ENCODE assay signal across 16 cellular contexts in the genomic region with DNA sequence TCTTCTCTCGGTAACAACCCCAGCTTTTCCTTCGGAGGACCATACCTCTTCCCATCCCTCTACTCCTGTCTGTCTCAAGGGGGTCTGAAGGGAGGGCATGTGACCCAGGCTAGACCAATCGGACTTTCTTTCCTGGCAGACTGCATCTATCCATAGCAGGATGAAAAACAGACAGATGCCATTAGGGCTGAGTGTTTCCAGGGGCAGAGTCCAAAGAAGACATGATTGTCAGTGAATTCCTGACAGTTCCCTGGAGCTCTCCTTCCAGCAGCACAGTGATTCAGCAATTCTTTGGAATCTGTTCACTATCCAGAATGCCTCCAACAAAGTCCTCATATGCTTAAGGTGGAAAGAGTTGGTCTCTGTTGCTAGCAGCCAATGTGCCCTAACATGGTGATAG.
DNase-seq lines count a peak whose midpoint lies in the region; ATAC-seq and TF ChIP-seq lines count a peak whose summit lies in the region.
"Had no signal": no experiment of that assay in that cellular context is flagged by ENCODE, and none has a peak within 500 bp of the region (broad histone marks: within the 10 kb centered on the region; RNA-seq: fewer than 3 reads in every experiment).

No MANE protein-coding gene starts in this region.

- H3K4me3 ChIP-seq in cardiac fibroblast (replicated peaks in 1 of 2; ENCODE audit: low read depth in 2 of 2, low read length in 2 of 2) (no peak overlapping the region), subcutaneous abdominal adipose tissue (ENCODE audit: low read depth in 1 of 5, low read length in 5 of 5) (peak overlapping the region in 1 of 5 donors; percentile 13), A673 (ENCODE audit: low read depth, low read length, poor library complexity, severe bottlenecking) (no peak overlapping the region)

- H3K36me3 ChIP-seq in subcutaneous abdominal adipose tissue (ENCODE audit: control insufficient read depth in 5 of 5, insufficient read depth in 5 of 5, low read length in 5 of 5) (no peaks in the 10 kb centered on the region), A673 (ENCODE audit: insufficient read depth, low read length, poor library complexity, severe bottlenecking) (no peaks in the 10 kb centered on the region)

- H3K9ac ChIP-seq in subcutaneous abdominal adipose tissue (ENCODE audit: low read length in 5 of 5): no peak overlapping the region
- H3K9ac ChIP-seq: parathyroid adenoma had no signal

- H3K4me1 ChIP-seq in subcutaneous abdominal adipose tissue (ENCODE audit: control insufficient read depth in 5 of 5, insufficient read depth in 5 of 5, low read length in 5 of 5): peaks cover 0 to 20% (median 14%) of the 10 kb centered on the region in 5 donors
- no peaks in the 10 kb centered on the region for H3K4me1 ChIP-seq in A673 (ENCODE audit: insufficient read depth, low read length, poor library complexity, severe bottlenecking)

- POLR2A ChIA-PET in A673 (lab: Charles Lee; ENCODE audit: low non-redundant PET): no interaction called here

- H3K27me3 ChIP-seq in subcutaneous abdominal adipose tissue (ENCODE audit: control insufficient read depth in 5 of 5, insufficient read depth in 4 of 5, low read length in 5 of 5) (no peaks in the 10 kb centered on the region), A673 (replicated peaks; ENCODE audit: insufficient read depth, low read depth, low read length, poor library complexity) (peaks cover 17% of the 10 kb centered on the region)

- CTCF ChIA-PET in A673 (lab: Charles Lee): no interaction called here

- H3K9me3 ChIP-seq in subcutaneous abdominal adipose tissue (ENCODE audit: control insufficient read depth in 5 of 5, low read length in 5 of 5) (no peaks in the 10 kb centered on the region), A673 (ENCODE audit: low read depth, low read length, poor library complexity, severe bottlenecking) (no peaks in the 10 kb centered on the region)

- no TSS peak for BruUV-seq in A673 (replicated peaks; lab: Mats Ljungman, UMichigan)

- TF ChIP-seq CTCF in cardiac fibroblast (IDR thresholded peaks at IDR 0.05; ENCODE audit: low read depth, low read length) (no peak), A673 (conservative IDR thresholded peaks at IDR 0.05; ENCODE audit: low read depth, low read length) (no peak)

- H3K27ac ChIP-seq in subcutaneous abdominal adipose tissue (ENCODE audit: low read depth, low read length): peak overlapping the region; percentile 0
- no peak overlapping the region for H3K27ac ChIP-seq in A673 (ENCODE audit: low read depth, low read length, poor library complexity, severe bottlenecking)
- H3K27ac ChIP-seq: 22Rv1, parathyroid adenoma had no signal

- ATAC-seq in GM21360 (IDR thresholded peaks at IDR 0.05; ENCODE audit: unreplicated experiment): no peak

- intact Hi-C loops in A673 (cut with micrococcal nuclease; ENCODE audit: unreplicated experiment): no loop called here

- DNase-seq in DMS53 (lab: John Stamatoyannopoulos, UW) (peak; percentile 1), DMS53 treated with DMSO at 0.1 percent for 48 hours (lab: John Stamatoyannopoulos, UW; ENCODE audit: unreplicated experiment) (no peak), cardiac fibroblast (ENCODE audit: low read depth in 2 of 2) (peak; percentile 33 to 49), kidney tubule cell (ENCODE audit: low spot score) (peak; percentile 38), SHP77 treated with DMSO at 0.1 percent for 48 hours (lab: John Stamatoyannopoulos, UW) (no peak), A673 (ENCODE audit: low spot score) (no peak)
- DNase-seq: activated gamma-delta T cell treated with Interleukin-2 at 50 U/mL for 16 hours; CD8-positive, alpha-beta memory T cell; foreskin melanocyte; Kasumi-1; NCI-H1436; NCI-H446 treated with DMSO at 0.1 percent for 48 hours had no signal

Comparison
In these comparisons a context has a peak if more than half of its experiments do, and no peak if none do; other contexts are left out.
1. DNase-seq: peak in DMS53 (single experiment), cardiac fibroblast (2 of 2) and kidney tubule cell (single experiment); none in DMS53 treated with DMSO at 0.1 percent for 48 hours (single experiment), SHP77 treated with DMSO at 0.1 percent for 48 hours (single experiment) and A673 (single experiment).